In genomic region chr1:42479621-42480020, GRCh38 we compare ENCODE assay signal across 1 cellular context.
A peak's percentile ranks its signal among the peaks of the same experiment; 100 is the strongest.
TF ChIP-seq lines count a peak whose summit lies in the region.

No MANE protein-coding gene starts in this region.

TF ChIP-seq in GM12878, 131 proteins besides CTCF, POLR2A, EP300 and RAD21:
- TF ChIP-seq NFXL1 (IDR thresholded peaks at IDR 0.05; ENCODE audit: borderline replicate concordance) (no peak), SPI1 (IDR thresholded peaks at IDR 0.05; ENCODE audit: borderline replicate concordance, insufficient read depth, low read depth, low read length) (0 out of 2 replicates have a peak, but pooled peaks have one; percentile 28)
- TF ChIP-seq, protein P1, sequence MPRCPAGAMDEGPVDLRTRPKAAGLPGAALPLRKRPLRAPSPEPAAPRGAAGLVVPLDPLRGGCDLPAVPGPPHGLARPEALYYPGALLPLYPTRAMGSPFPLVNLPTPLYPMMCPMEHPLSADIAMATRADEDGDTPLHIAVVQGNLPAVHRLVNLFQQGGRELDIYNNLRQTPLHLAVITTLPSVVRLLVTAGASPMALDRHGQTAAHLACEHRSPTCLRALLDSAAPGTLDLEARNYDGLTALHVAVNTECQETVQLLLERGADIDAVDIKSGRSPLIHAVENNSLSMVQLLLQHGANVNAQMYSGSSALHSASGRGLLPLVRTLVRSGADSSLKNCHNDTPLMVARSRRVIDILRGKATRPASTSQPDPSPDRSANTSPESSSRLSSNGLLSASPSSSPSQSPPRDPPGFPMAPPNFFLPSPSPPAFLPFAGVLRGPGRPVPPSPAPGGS (IDR thresholded peaks at IDR 0.05; ENCODE audit: borderline replicate concordance, insufficient read depth, low read depth, low read length, poor library complexity, severe bottlenecking): no peak
